9 cellular contexts compared by ENCODE assay signal in genomic region chr7:34748244-34749039, GRCh38.
DNase-seq lines count a peak whose midpoint lies in the region; ATAC-seq and TF ChIP-seq lines count a peak whose summit lies in the region.
"Had no signal": no experiment of that assay in that cellular context is flagged by ENCODE, and none has a peak within 500 bp of the region (broad histone marks: within the 10 kb centered on the region; RNA-seq: fewer than 3 reads in every experiment).

No MANE protein-coding gene starts in this region.

- H3K4me3 Mint-ChIP-seq in stimulated activated naive CD8-positive, alpha-beta T cell treated with anti-CD3 and anti-CD28 coated beads, Interleukin-15, amount 100 ng/mL, for 72 hours: no peak overlapping the region
- H3K4me3 Mint-ChIP-seq in CD8-positive, alpha-beta T cell: no peak overlapping the region
- H3K4me3 Mint-ChIP-seq: B cell had no signal

- intact Hi-C loops in heart left ventricle (cut with DNase I): loop anchor here in 1 of 10 donors (5.0 kb wide), 1 partner anchor 289 kb away; the partner anchor contains the start of gene DPY19L1
- intact Hi-C loops in transverse colon (cut with DNase I; ENCODE audit: low total_unique reads): no loop called here
- intact Hi-C loops in CD8-positive, alpha-beta T cell (cut with DNase I, micrococcal nuclease): no loop called here

- no peak for TF ChIP-seq EP300 in transverse colon (IDR thresholded peaks at IDR 0.05; ENCODE audit: low read depth)

- CTCF ChIA-PET in RWPE1 (lab: Yijun Ruan, JAX): interaction anchor here (1.7 kb wide), 1 partner anchor 12 kb away, joined by 5 read pairs; no protein-coding TSS in a partner anchor
- CTCF ChIA-PET in CD8-positive, alpha-beta T cell (lab: Charles Lee): no interaction called here

- DNase-seq in RWPE1 (ENCODE audit: low spot score) (peak; percentile 44), heart left ventricle (peak; percentile 78 to 91 (median 79)), transverse colon (peak; percentile 80)
- no peak for DNase-seq in stimulated activated naive CD8-positive, alpha-beta T cell treated with anti-CD3 and anti-CD28 coated beads, Interleukin-15, amount 100 ng/mL, for 72 hours
- DNase-seq in CD8-positive, alpha-beta T cell: no peak

- H3K27me3 ChIP-seq in heart left ventricle (no peaks in the 10 kb centered on the region), transverse colon (no peaks in the 10 kb centered on the region)
- no peaks in the 10 kb centered on the region for H3K27me3 ChIP-seq in CD8-positive, alpha-beta T cell (ENCODE audit: insufficient read depth, low read length)

- no peaks in the 10 kb centered on the region for H3K36me3 Mint-ChIP-seq in CD8-positive, alpha-beta T cell

- H3K36me3 ChIP-seq in heart left ventricle (no peaks in the 10 kb centered on the region), transverse colon (no peaks in the 10 kb centered on the region)
- no peaks in the 10 kb centered on the region for H3K36me3 ChIP-seq in CD8-positive, alpha-beta T cell (ENCODE audit: insufficient read depth, low read length)

- H3K9me3 Mint-ChIP-seq in stimulated activated naive CD8-positive, alpha-beta T cell treated with anti-CD3 and anti-CD28 coated beads, Interleukin-15, amount 100 ng/mL, for 72 hours: no peaks in the 10 kb centered on the region
- H3K9me3 Mint-ChIP-seq in CD8-positive, alpha-beta T cell: no peaks in the 10 kb centered on the region

- H3K4me1 ChIP-seq in heart left ventricle: peaks cover 0 to 18% (median 2%) of the 10 kb centered on the region in 12 donors
- peaks cover 0 to 14% (median 7%) of the 10 kb centered on the region in 4 donors for H3K4me1 ChIP-seq in transverse colon
- no peaks in the 10 kb centered on the region for H3K4me1 ChIP-seq in CD8-positive, alpha-beta T cell (ENCODE audit: insufficient read depth, low read length)

- ATAC-seq in HG02759 (IDR thresholded peaks at IDR 0.05; ENCODE audit: unreplicated experiment) (peak; percentile 40), heart left ventricle (peak; percentile 96 to 98 (median 98)), HG02610 (IDR thresholded peaks at IDR 0.05; ENCODE audit: unreplicated experiment) (no peak)
- ATAC-seq in stimulated activated naive CD8-positive, alpha-beta T cell treated with anti-CD3 and anti-CD28 coated beads, Interleukin-15, amount 100 ng/mL, for 72 hours: no peak
- no peak for ATAC-seq in CD8-positive, alpha-beta T cell

- TF ChIP-seq POLR2A in heart left ventricle (IDR thresholded peaks at IDR 0.05): no peak
- no peak for TF ChIP-seq POLR2A in transverse colon (IDR thresholded peaks at IDR 0.05)

- WGBS in heart left ventricle, 4 donors: 31 to 41% (median 33%) methylated on average over 6 to 7 of the region's 7 CpGs
- WGBS in transverse colon (ENCODE audit: low coverage in 1 of 2), 2 donors: 20 to 34% methylated on average over 1 to 7 of the region's 7 CpGs

- H3K27ac ChIP-seq in 22Rv1 (0 out of 2 replicates have a peak overlapping the region, but pooled peaks have one; percentile 2), RWPE1 (no peak overlapping the region), heart left ventricle (peak overlapping the region in 11 of 12 donors; percentile 30 to 87 (median 72)), transverse colon (peak overlapping the region; percentile 3 to 47 (median 34))
- H3K27ac ChIP-seq in CD8-positive, alpha-beta T cell (ENCODE audit: low read depth, low read length): no peak overlapping the region

- POLR2A ChIA-PET in RWPE1 (lab: Yijun Ruan, JAX; ENCODE audit: low non-redundant PET): no interaction called here
- POLR2A ChIA-PET in CD8-positive, alpha-beta T cell (lab: Charles Lee): no interaction called here

- H3K27me3 Mint-ChIP-seq in stimulated activated naive CD8-positive, alpha-beta T cell treated with anti-CD3 and anti-CD28 coated beads, Interleukin-15, amount 100 ng/mL, for 72 hours: peaks cover 7% of the 10 kb centered on the region
- H3K27me3 Mint-ChIP-seq in CD8-positive, alpha-beta T cell (ENCODE audit: low read depth): peaks cover 5% of the 10 kb centered on the region
- H3K27me3 Mint-ChIP-seq: B cell had no signal

- no peak overlapping the region for H3K4me3 ChIP-seq in heart left ventricle
- H3K4me3 ChIP-seq in transverse colon: no peak overlapping the region
- no peak overlapping the region for H3K4me3 ChIP-seq in CD8-positive, alpha-beta T cell (ENCODE audit: low read depth, low read length)

- peak; percentile 15; the same call in 1 of the 2 replicates for TF ChIP-seq CTCF in 22Rv1 (IDR thresholded peaks at IDR 0.05)
- TF ChIP-seq CTCF in RWPE1 (conservative IDR thresholded peaks at IDR 0.05; ENCODE audit: low read depth): no peak
- peak in 2 of 12 donors; percentile 6 to 12 for TF ChIP-seq CTCF in heart left ventricle (IDR thresholded peaks at IDR 0.05)
- TF ChIP-seq CTCF in transverse colon (IDR thresholded peaks at IDR 0.05): no peak
- no peak for TF ChIP-seq CTCF in CD8-positive, alpha-beta T cell (IDR thresholded peaks at IDR 0.05)

- in situ Hi-C loops in transverse colon (cut with MboI; ENCODE audit: low pct_ligation_motif_present in 1 of 4, low pct_unique_long_range_greater_than_20kb in 1 of 4, low sequenced_read_pairs in 3 of 4): no loop called here

- no peaks in the 10 kb centered on the region for H3K4me1 Mint-ChIP-seq in stimulated activated naive CD8-positive, alpha-beta T cell treated with anti-CD3 and anti-CD28 coated beads, Interleukin-15, amount 100 ng/mL, for 72 hours
- no peaks in the 10 kb centered on the region for H3K4me1 Mint-ChIP-seq in CD8-positive, alpha-beta T cell (ENCODE audit: low read depth)
- H3K4me1 Mint-ChIP-seq: B cell had no signal

- H3K9me3 ChIP-seq in heart left ventricle: no peaks in the 10 kb centered on the region
- H3K9me3 ChIP-seq in transverse colon: no peaks in the 10 kb centered on the region
- H3K9me3 ChIP-seq in CD8-positive, alpha-beta T cell (ENCODE audit: low read length): no peaks in the 10 kb centered on the region

- H3K27ac Mint-ChIP-seq in stimulated activated naive CD8-positive, alpha-beta T cell treated with anti-CD3 and anti-CD28 coated beads, Interleukin-15, amount 100 ng/mL, for 72 hours: no peak overlapping the region
- H3K27ac Mint-ChIP-seq in CD8-positive, alpha-beta T cell: no peak overlapping the region
- H3K27ac Mint-ChIP-seq: B cell had no signal

Comparison
In these comparisons a context has a peak if more than half of its experiments do, and no peak if none do; other contexts are left out.
1. H3K27ac ChIP-seq: peak in 22Rv1 (single experiment), heart left ventricle (11 of 12) and transverse colon (4 of 4); none in RWPE1 (single experiment) and CD8-positive, alpha-beta T cell (single experiment).
2. ATAC-seq: peak in HG02759 (single experiment) and heart left ventricle (4 of 4); none in stimulated activated naive CD8-positive, alpha-beta T cell treated with anti-CD3 and anti-CD28 coated beads, Interleukin-15, amount 100 ng/mL, for 72 hours (single experiment), HG02610 (single experiment) and CD8-positive, alpha-beta T cell (single experiment).
3. DNase-seq: peak in RWPE1 (single experiment), heart left ventricle (5 of 5) and transverse colon (single experiment); none in stimulated activated naive CD8-positive, alpha-beta T cell treated with anti-CD3 and anti-CD28 coated beads, Interleukin-15, amount 100 ng/mL, for 72 hours (0 of 2) and CD8-positive, alpha-beta T cell (0 of 7).